In genomic region chr1:25858906-25859789, GRCh38 we compare ENCODE assay signal across 1 cellular context.
TF ChIP-seq lines count a peak whose summit lies in the region.

AUNIP (minus strand) TSS chr1:25859457; CDS start chr1:25859357, 100 bp downstream.

TF ChIP-seq in HepG2, 621 proteins besides CTCF, POLR2A, EP300 and RAD21 (continued from another document and continues in another):
- TF ChIP-seq ZBED4 (CRISPR knock-in tag; IDR thresholded peaks at IDR 0.05; ENCODE audit: borderline replicate concordance) (peak; percentile 27; the same call in 1 of the 2 replicates), TBX2 (CRISPR knock-in tag; IDR thresholded peaks at IDR 0.05; ENCODE audit: borderline replicate concordance) (peak; percentile 45; the same call in 1 of the 2 replicates), ARNTL (CRISPR knock-in tag; IDR thresholded peaks at IDR 0.05) (0 out of 2 replicates have a peak, but pooled peaks have one; percentile 53), HOXA5 (CRISPR knock-in tag; IDR thresholded peaks at IDR 0.05) (peak; percentile 78; the same call in 1 of the 2 replicates), ZNF44 (CRISPR knock-in tag; IDR thresholded peaks at IDR 0.05) (no peak), MTF2 (CRISPR knock-in tag; IDR thresholded peaks at IDR 0.05; ENCODE audit: borderline replicate concordance) (peak; percentile 49; the same call in 1 of the 2 replicates), ZNF530 (CRISPR knock-in tag; IDR thresholded peaks at IDR 0.05; ENCODE audit: low read depth) (no peak), AKNA (CRISPR knock-in tag; IDR thresholded peaks at IDR 0.05; ENCODE audit: borderline replicate concordance) (peak; percentile 32; the same call in 1 of the 2 replicates), NR2C2 (CRISPR knock-in tag; IDR thresholded peaks at IDR 0.05; ENCODE audit: borderline replicate concordance) (no peak), ZNF367 (CRISPR knock-in tag; IDR thresholded peaks at IDR 0.05; ENCODE audit: borderline replicate concordance) (0 out of 2 replicates have a peak, but pooled peaks have one; percentile 65), ZNF34 (CRISPR knock-in tag; IDR thresholded peaks at IDR 0.05; ENCODE audit: borderline replicate concordance) (no peak; the same call in 1 of the 2 replicates), ZNF232 (CRISPR knock-in tag; IDR thresholded peaks at IDR 0.05; ENCODE audit: borderline replicate concordance) (peak; percentile 68; the same call in 1 of the 2 replicates), FOXM1 (CRISPR knock-in tag; IDR thresholded peaks at IDR 0.05) (peak; percentile 49; the same call in 1 of the 2 replicates), ZNF558 (CRISPR knock-in tag; IDR thresholded peaks at IDR 0.05; ENCODE audit: borderline replicate concordance) (peak; percentile 42; the same call in 1 of the 2 replicates), ZNF292 (CRISPR knock-in tag; IDR thresholded peaks at IDR 0.05; ENCODE audit: borderline replicate concordance, low read depth) (no peak), KDM6A (CRISPR knock-in tag; IDR thresholded peaks at IDR 0.05; ENCODE audit: low read depth) (no peak), BCL3 (CRISPR knock-in tag; IDR thresholded peaks at IDR 0.05) (peak; percentile 87; the same call in 1 of the 2 replicates), ZKSCAN8 (CRISPR knock-in tag; IDR thresholded peaks at IDR 0.05; ENCODE audit: borderline replicate concordance) (no peak), ZNF274 (CRISPR knock-in tag; IDR thresholded peaks at IDR 0.05) (peak; percentile 73; the same call in 1 of the 2 replicates), FOXP4 (CRISPR knock-in tag; IDR thresholded peaks at IDR 0.05) (peak; percentile 48; the same call in 1 of the 2 replicates), ZNF337 (CRISPR knock-in tag; IDR thresholded peaks at IDR 0.05; ENCODE audit: borderline replicate concordance, low read depth) (no peak), PLRG1 (conservative IDR thresholded peaks at IDR 0.05) (no peak), ARID2 (CRISPR knock-in tag; IDR thresholded peaks at IDR 0.05; ENCODE audit: borderline replicate concordance) (peak; percentile 71; the same call in 1 of the 2 replicates), SOX13 (IDR thresholded peaks at IDR 0.05) (no peak), SOX13 (CRISPR knock-in tag; conservative IDR thresholded peaks at IDR 0.05 in 1 of 2, IDR thresholded peaks at IDR 0.05 in 1 of 2) (peak in 1 of 2 experiments; percentile 61; a peak in 2 of 4 replicates), AGO1 (IDR thresholded peaks at IDR 0.05; ENCODE audit: low read depth, low read length, poor library complexity, severe bottlenecking) (peak; percentile 37), ELK4 (CRISPR knock-in tag; IDR thresholded peaks at IDR 0.05; ENCODE audit: borderline replicate concordance) (no peak), SNRNP70 (IDR thresholded peaks at IDR 0.05; ENCODE audit: low read depth, low read length) (no peak), CENPBD1 (CRISPR knock-in tag; IDR thresholded peaks at IDR 0.05; ENCODE audit: borderline replicate concordance, low read depth) (no peak), ZNF777 (CRISPR knock-in tag; IDR thresholded peaks at IDR 0.05) (peak; percentile 37; the same call in 1 of the 2 replicates), E2F1 (CRISPR knock-in tag; IDR thresholded peaks at IDR 0.05) (peak; percentile 85), ZNF574 (CRISPR knock-in tag; IDR thresholded peaks at IDR 0.05) (peak; percentile 68), KDM3A (CRISPR knock-in tag; IDR thresholded peaks at IDR 0.05; ENCODE audit: low read depth) (no peak), ZNF761 (CRISPR knock-in tag; conservative IDR thresholded peaks at IDR 0.05) (no peak; the same call in 1 of the 2 replicates), MEIS1 (CRISPR knock-in tag; IDR thresholded peaks at IDR 0.05; ENCODE audit: borderline replicate concordance) (peak; percentile 22; the same call in 1 of the 2 replicates), SPEN (CRISPR knock-in tag; IDR thresholded peaks at IDR 0.05; ENCODE audit: low read depth) (peak; percentile 49; the same call in 1 of the 2 replicates), ZFP62 (CRISPR knock-in tag; IDR thresholded peaks at IDR 0.05) (no peak), ZNF790 (CRISPR knock-in tag; IDR thresholded peaks at IDR 0.05; ENCODE audit: borderline replicate concordance) (no peak), ZNF430 (CRISPR knock-in tag; IDR thresholded peaks at IDR 0.05) (peak; percentile 88), MED8 (CRISPR knock-in tag; IDR thresholded peaks at IDR 0.05; ENCODE audit: insufficient replicate concordance) (peak; percentile 76), ZBTB2 (CRISPR knock-in tag; IDR thresholded peaks at IDR 0.05; ENCODE audit: low read depth) (0 out of 2 replicates have a peak, but pooled peaks have one; percentile 61)
